In the genomic region with DNA sequence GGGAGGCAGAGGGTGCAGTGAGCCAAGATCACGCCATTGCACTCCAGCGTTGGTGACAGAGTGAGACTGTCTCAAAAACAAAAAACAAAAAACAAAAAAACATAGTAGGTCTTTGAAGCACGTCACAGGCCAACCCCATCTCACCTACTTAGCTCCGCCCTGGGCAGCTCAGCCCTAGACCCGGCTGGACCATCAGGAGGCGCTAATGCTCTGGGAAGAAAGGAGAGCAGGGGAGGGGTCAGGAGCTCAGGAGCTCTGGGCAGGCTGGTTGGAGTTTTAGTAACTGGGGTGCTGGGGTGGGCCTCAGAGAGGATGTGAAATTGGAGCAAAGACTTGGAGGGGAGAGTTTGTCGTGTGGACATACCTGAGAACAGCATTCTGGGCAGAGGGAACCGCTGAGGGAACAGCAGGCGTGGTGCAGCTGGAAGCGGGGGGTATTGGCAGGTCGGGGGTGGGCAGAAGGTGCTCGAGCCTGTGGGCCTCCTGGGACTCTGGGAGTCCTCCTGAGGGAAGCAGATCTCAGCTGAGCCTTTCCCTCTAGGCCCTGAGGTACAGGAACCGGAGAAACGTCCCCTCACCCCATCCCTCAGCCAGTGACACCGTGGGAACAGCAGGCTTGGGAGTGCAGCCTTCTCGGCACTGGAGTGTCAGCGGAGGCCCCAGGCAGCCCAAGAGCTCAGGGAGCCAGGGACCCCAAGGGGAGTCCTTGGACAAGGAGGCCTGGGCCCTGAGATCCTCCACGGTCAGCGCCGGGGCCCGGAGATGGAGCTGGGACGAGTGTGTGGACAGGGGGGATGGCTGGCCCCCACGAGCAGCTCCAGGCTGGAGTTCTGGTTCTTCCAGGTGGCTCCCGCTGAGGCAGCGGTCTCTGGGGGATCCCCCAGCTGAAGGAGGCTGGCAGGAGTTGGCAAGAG, we compare ENCODE assay signal across 8 cellular contexts. TPM values are rescaled to one million over a fixed set of nuclear protein-coding genes. Genes with fewer than 3 reads are reported as not detected.
DNase-seq lines count a peak whose midpoint lies in the region; ATAC-seq and TF ChIP-seq lines count a peak whose summit lies in the region.

No MANE protein-coding gene starts in this region.

- H3K79me2 ChIP-seq in OCI-LY3 (ENCODE audit: low read length) (peaks cover 7% of the 10 kb centered on the region), neural cell (replicated peaks; ENCODE audit: insufficient read depth, low read length) (no peaks in the 10 kb centered on the region)

- no peaks in the 10 kb centered on the region for H4K20me1 ChIP-seq in OCI-LY3 (ENCODE audit: insufficient read depth, low read length)
- H4K20me1 ChIP-seq in neural cell (ENCODE audit: insufficient read depth): no peaks in the 10 kb centered on the region

- CTCF ChIA-PET in CD8-positive, alpha-beta T cell (lab: Charles Lee): interaction anchor here (0.6 to 1.0 kb wide), 2 partner anchors 39 to 55 kb away, joined by 3 to 4 read pairs; a partner anchor contains a TSS

- H3K9me3 ChIP-seq in CD8-positive, alpha-beta T cell (ENCODE audit: low read length): no peaks in the 10 kb centered on the region
- H3K9me3 ChIP-seq in OCI-LY3 (ENCODE audit: insufficient read depth, low read length) (no peaks in the 10 kb centered on the region), neural cell (ENCODE audit: low read length) (no peaks in the 10 kb centered on the region)

- H3K27me3 Mint-ChIP-seq in CD8-positive, alpha-beta T cell (ENCODE audit: low read depth): no peaks in the 10 kb centered on the region
- peaks cover 5% of the 10 kb centered on the region for H3K27me3 Mint-ChIP-seq in brain

- H3K4me1 ChIP-seq in CD8-positive, alpha-beta T cell (ENCODE audit: insufficient read depth, low read length): peaks cover 30% of the 10 kb centered on the region
- peaks cover 45% of the 10 kb centered on the region for H3K4me1 ChIP-seq in OCI-LY3 (ENCODE audit: low read length)

- peak overlapping the region; percentile 56 for H3K4me3 Mint-ChIP-seq in CD8-positive, alpha-beta T cell
- H3K4me3 Mint-ChIP-seq in brain: peak overlapping the region; percentile 7 to 75 (median 14)

- H3K36me3 ChIP-seq in CD8-positive, alpha-beta T cell (ENCODE audit: insufficient read depth, low read length): peaks cover 6% of the 10 kb centered on the region
- H3K36me3 ChIP-seq in OCI-LY3 (replicated peaks; ENCODE audit: low read depth, low read length) (peaks cover 25% of the 10 kb centered on the region), neural cell (ENCODE audit: insufficient read depth, low read length) (no peaks in the 10 kb centered on the region)

- intact Hi-C loops in CD8-positive, alpha-beta T cell (cut with DNase I, micrococcal nuclease): no loop called here

- H3K27ac Mint-ChIP-seq in CD8-positive, alpha-beta T cell: no peak overlapping the region
- H3K27ac Mint-ChIP-seq in brain: peak overlapping the region; percentile 83 to 90 (median 89)

- POLR2A ChIA-PET in CD8-positive, alpha-beta T cell (lab: Charles Lee): interaction anchor here (1.1 kb wide), 2 partner anchors 39 to 40 kb away, joined by 3 to 5 read pairs; a partner anchor contains a TSS

- no peak for TF ChIP-seq RAD21 in neural cell (conservative IDR thresholded peaks at IDR 0.05)

- peaks cover 21% of the 10 kb centered on the region for H3K36me3 Mint-ChIP-seq in CD8-positive, alpha-beta T cell
- H3K36me3 Mint-ChIP-seq in brain: peaks cover 6% of the 10 kb centered on the region

- no peak for TF ChIP-seq EP300 in neural cell (conservative IDR thresholded peaks at IDR 0.05; ENCODE audit: poor library complexity, severe bottlenecking)

- no peaks in the 10 kb centered on the region for H3K9me3 Mint-ChIP-seq in CD8-positive, alpha-beta T cell
- H3K9me3 Mint-ChIP-seq in brain: no peaks in the 10 kb centered on the region

- no peak overlapping the region for H3K4me3 ChIP-seq in CD8-positive, alpha-beta T cell (ENCODE audit: low read depth, low read length)
- H3K4me3 ChIP-seq in GM12875 (ENCODE audit: low read depth, low read length): no peak overlapping the region
- no peak overlapping the region for H3K4me3 ChIP-seq in OCI-LY3 (ENCODE audit: low read length)
- H3K4me3 ChIP-seq in neural cell (ENCODE audit: low read length): no peak overlapping the region

- H3K27ac ChIP-seq in CD8-positive, alpha-beta T cell (ENCODE audit: low read depth, low read length): no peak overlapping the region
- H3K27ac ChIP-seq in OCI-LY3 (ENCODE audit: low read length): no peak overlapping the region
- no peak overlapping the region for H3K27ac ChIP-seq in neural cell (ENCODE audit: low read length)

- H3F3A ChIP-seq in neural cell (ENCODE audit: insufficient read depth, low read length, poor library complexity, severe bottlenecking): no peaks in the 10 kb centered on the region

- ATAC-seq in CD8-positive, alpha-beta T cell: no peak
- no peak for ATAC-seq in HG02763 (IDR thresholded peaks at IDR 0.05; ENCODE audit: unreplicated experiment)

- peak in 1 of 7 experiments; percentile 38 for DNase-seq in CD8-positive, alpha-beta T cell
- DNase-seq in globus pallidus (ENCODE audit: low spot score): no peak
- DNase-seq in stimulated activated naive CD4-positive, alpha-beta T cell (lab: John Stamatoyannopoulos, UW): no peak

- TF ChIP-seq CTCF in CD8-positive, alpha-beta T cell (IDR thresholded peaks at IDR 0.05): no peak
- TF ChIP-seq CTCF in GM12875 (IDR thresholded peaks at IDR 0.05; ENCODE audit: borderline replicate concordance, insufficient read depth, low read depth, low read length) (peak; percentile 42; the same call in 1 of the 2 replicates), OCI-LY3 (IDR thresholded peaks at IDR 0.05; ENCODE audit: low read depth, low read length) (peak; percentile 74), brain (conservative IDR thresholded peaks at IDR 0.05) (peak; percentile 41 to 53), neural cell (IDR thresholded peaks at IDR 0.05; ENCODE audit: poor library complexity, severe bottlenecking) (peak; percentile 39)

- no peak overlapping the region for H3K9ac ChIP-seq in OCI-LY3 (ENCODE audit: low read length)
- no peak overlapping the region for H3K9ac ChIP-seq in neural cell (ENCODE audit: low read length)

- H3K4me2 ChIP-seq in OCI-LY3 (ENCODE audit: low read length) (no peak overlapping the region), neural cell (ENCODE audit: low read length) (no peak overlapping the region)

- H3K27me3 ChIP-seq in CD8-positive, alpha-beta T cell (ENCODE audit: insufficient read depth, low read length): no peaks in the 10 kb centered on the region
- H3K27me3 ChIP-seq in OCI-LY3 (ENCODE audit: low read depth, low read length): no peaks in the 10 kb centered on the region
- H3K27me3 ChIP-seq in neural cell (ENCODE audit: insufficient read depth, low read depth, low read length): no peaks in the 10 kb centered on the region

- H3K4me1 Mint-ChIP-seq in CD8-positive, alpha-beta T cell (ENCODE audit: low read depth): peaks cover 27% of the 10 kb centered on the region
- H3K4me1 Mint-ChIP-seq in brain: peaks cover 49% of the 10 kb centered on the region

- H3K9me2 ChIP-seq in neural cell (ENCODE audit: insufficient read depth, low read length): no peaks in the 10 kb centered on the region

- H2AFZ ChIP-seq in OCI-LY3 (ENCODE audit: low read depth, low read length): no peak overlapping the region
- H2AFZ ChIP-seq in neural cell (ENCODE audit: low read depth, low read length): no peak overlapping the region

TF ChIP-seq in neural cell, 6 proteins besides CTCF, POLR2A, EP300 and RAD21 (continues in another document):
- no peak for TF ChIP-seq MXI1 (conservative IDR thresholded peaks at IDR 0.05; ENCODE audit: poor library complexity, severe bottlenecking)
- TF ChIP-seq POLR2AphosphoS5 (IDR thresholded peaks at IDR 0.05): no peak
- no peak for TF ChIP-seq SMC3 (conservative IDR thresholded peaks at IDR 0.05; ENCODE audit: poor library complexity)
- no peak for TF ChIP-seq EZH2 (IDR thresholded peaks at IDR 0.05; ENCODE audit: borderline replicate concordance, insufficient read depth, low read length, poor library complexity, severe bottlenecking)

RNA-seq across cellular contexts. Expression of a gene that starts 2.2 kb away (rescaled TPM):
- 10 to 100 TPM in 1 of 2 experiments, 1 to 10 TPM in 1; 8.6 to 10.1 TPM for total RNA-seq in CD8-positive, alpha-beta T cell
- polyA plus RNA-seq in brain (ENCODE audit: insufficient read depth, low read depth, low replicate concordance): 17.6 TPM
- 16.7 and 24.6 TPM in 2 replicates for polyA plus RNA-seq in neural cell
- 9.3 and 10.5 TPM in 2 replicates for polyA minus RNA-seq in neural cell

RNA-seq across cellular contexts. Expression of a gene that starts 16.8 kb away (rescaled TPM):
- 100 to 1,000 TPM; 111 to 117 TPM for total RNA-seq in CD8-positive, alpha-beta T cell
- polyA plus RNA-seq in brain (ENCODE audit: insufficient read depth, low read depth, low replicate concordance): 23.2 TPM
- 1.3 and 5.4 TPM in 2 replicates for polyA plus RNA-seq in neural cell
- 0.81 and 0.97 TPM in 2 replicates for polyA minus RNA-seq in neural cell

RNA-seq across cellular contexts. Expression of a gene that starts 38.8 kb away (rescaled TPM):
- 10 to 100 TPM; 39.9 to 41.0 TPM for total RNA-seq in CD8-positive, alpha-beta T cell
- polyA plus RNA-seq in brain (ENCODE audit: insufficient read depth, low read depth, low replicate concordance) (805 TPM), neural cell (452 and 489 TPM in 2 replicates)
- 135 and 150 TPM in 2 replicates for polyA minus RNA-seq in neural cell

RNA-seq across cellular contexts. Expression of a gene that starts 39.4 kb away (rescaled TPM):
- total RNA-seq in CD8-positive, alpha-beta T cell: 10 to 100 TPM; 98.1 to 98.2 TPM
- polyA plus RNA-seq in brain (ENCODE audit: insufficient read depth, low read depth, low replicate concordance) (370 TPM), neural cell (278 and 335 TPM in 2 replicates)
- 58.7 and 78.5 TPM in 2 replicates for polyA minus RNA-seq in neural cell

RNA-seq across cellular contexts. Expression of a gene that starts 51.4 kb away (rescaled TPM):
- 10 to 100 TPM; 13.4 to 14.6 TPM for total RNA-seq in CD8-positive, alpha-beta T cell
- polyA plus RNA-seq in brain (ENCODE audit: insufficient read depth, low read depth, low replicate concordance) (33.1 TPM), neural cell (29.0 and 30.0 TPM in 2 replicates)
- polyA minus RNA-seq in neural cell: 20.7 and 25.3 TPM in 2 replicates
